Comparison of ENCODE assay signal across 11 cellular contexts in the genomic region with DNA sequence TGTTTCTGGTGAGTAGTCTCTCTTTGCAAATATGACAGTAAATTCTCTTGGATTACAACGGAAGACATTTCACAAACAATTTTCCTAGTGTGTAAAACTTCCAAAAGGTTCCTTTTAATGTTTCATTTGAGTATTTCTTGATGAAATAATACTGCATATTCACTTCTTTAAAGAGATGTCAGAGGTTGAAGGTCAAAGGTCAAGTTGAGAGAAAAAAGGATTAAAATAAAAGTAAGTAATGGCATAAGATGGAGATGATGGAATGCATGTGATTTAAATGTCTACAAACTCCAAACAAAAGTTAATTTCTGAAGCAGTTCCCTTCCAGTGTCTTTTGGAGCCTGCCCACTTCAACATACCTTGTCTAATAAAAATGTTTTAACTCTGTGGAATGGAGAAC. TPM values are rescaled to one million over a fixed set of nuclear protein-coding genes. Genes with fewer than 3 reads are reported as not detected.
"Had no signal": no experiment of that assay in that cellular context is flagged by ENCODE, and none has a peak within 500 bp of the region (broad histone marks: within the 10 kb centered on the region; RNA-seq: fewer than 3 reads in every experiment).

No MANE protein-coding gene starts in this region.

- ATAC-seq: HCT116 had no signal

- H3K4me1 Mint-ChIP-seq: IgD-negative memory B cell had no signal

- H3K4me3 Mint-ChIP-seq: HFFc6, IgD-negative memory B cell had no signal

- H3K4me3 ChIP-seq: GM23248, HAP-1 had no signal

- FAIRE-seq: HTR-8/SVneo had no signal

- H2AFZ ChIP-seq: GM23248 had no signal

- DNase-seq: GM23248, GOT3, H7, HFFc6, KG1 had no signal

- H3K9ac ChIP-seq: GM23248 had no signal

- H3K27ac ChIP-seq: GM23248 had no signal

- H3K4me1 ChIP-seq: HAP-1 had no signal

- H3K9me3 ChIP-seq: HAP-1 had no signal

- H3K9me3 Mint-ChIP-seq: HFFc6, IgD-negative memory B cell had no signal

- H3K36me3 Mint-ChIP-seq: IgD-negative memory B cell had no signal

- H3K27ac Mint-ChIP-seq: HFFc6, IgD-negative memory B cell had no signal

RNA-seq across cellular contexts. Expression of a gene that starts 40.7 kb away (rescaled TPM):
- total RNA-seq: GM23248, H4, H7, HFFc6, HT-29 had no signal
- polyA plus RNA-seq: GM23248, IgD-negative memory B cell had no signal
